In the genomic region with DNA sequence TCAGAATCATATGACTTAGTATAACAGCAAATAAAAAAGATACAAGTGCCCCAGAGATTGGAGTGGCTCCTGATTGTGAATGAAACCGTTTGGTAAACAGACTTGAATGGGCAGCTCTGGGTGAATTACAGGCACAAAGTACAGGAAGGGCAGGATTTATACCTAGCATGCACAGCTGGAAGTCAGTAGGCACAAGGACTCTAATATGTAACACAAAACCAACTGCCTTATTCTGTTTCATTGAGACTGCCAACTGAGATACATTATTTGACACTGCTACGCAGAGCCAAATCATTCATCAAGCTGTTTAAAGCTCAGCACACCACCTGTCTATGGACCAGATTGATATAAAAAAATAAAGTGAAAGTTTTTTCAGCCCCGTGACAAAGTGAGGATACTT, we compare ENCODE assay signal across 14 cellular contexts.
DNase-seq lines count a peak whose midpoint lies in the region; ATAC-seq and TF ChIP-seq lines count a peak whose summit lies in the region.
"Had no signal": no experiment of that assay in that cellular context is flagged by ENCODE, and none has a peak within 500 bp of the region (broad histone marks: within the 10 kb centered on the region; RNA-seq: fewer than 3 reads in every experiment).

No MANE protein-coding gene starts in this region.

- no peak for TF ChIP-seq RAD21 in SK-N-SH (IDR thresholded peaks at IDR 0.05; ENCODE audit: low read length)

- H3K27me3 ChIP-seq in SK-N-SH (ENCODE audit: insufficient read depth) (no peaks in the 10 kb centered on the region), skeletal muscle satellite cell (ENCODE audit: control insufficient read depth, insufficient read depth, low read length) (no peaks in the 10 kb centered on the region)

- H3K4me3 Mint-ChIP-seq in activated CD4-positive, alpha-beta T cell treated with anti-CD3 and anti-CD28 coated beads, Interleukin-2, amount 10 ng/mL, durations not matched to agents 7 days and 5 days: no peak overlapping the region
- H3K4me3 Mint-ChIP-seq: activated naive CD8-positive, alpha-beta T cell had no signal

- no peaks in the 10 kb centered on the region for H3K9me2 ChIP-seq in SK-N-SH

- H3K4me1 ChIP-seq in SK-N-SH (ENCODE audit: control insufficient read depth in 1 of 2, insufficient read depth in 2 of 2, low read depth in 1 of 2, low read length in 1 of 2): no peaks in the 10 kb centered on the region
- H3K4me1 ChIP-seq in skeletal muscle satellite cell (ENCODE audit: control insufficient read depth, insufficient read depth, low read length): peaks cover 10% of the 10 kb centered on the region
- H3K4me1 ChIP-seq: Caco-2 had no signal

- TF ChIP-seq CTCF in SK-N-SH (IDR thresholded peaks at IDR 0.05): no peak

- no peak overlapping the region for H2AFZ ChIP-seq in SK-N-SH (ENCODE audit: low read depth)

- no peaks in the 10 kb centered on the region for H3K36me3 ChIP-seq in SK-N-SH (replicated peaks in 1 of 2; ENCODE audit: control insufficient read depth in 1 of 2, insufficient read depth in 2 of 2, low read length in 1 of 2)
- H3K36me3 ChIP-seq in skeletal muscle satellite cell (ENCODE audit: insufficient read depth, low read length): no peaks in the 10 kb centered on the region

- H3K4me2 ChIP-seq in SK-N-SH (no peak overlapping the region), skeletal muscle satellite cell (ENCODE audit: low read length) (peak overlapping the region; percentile 13)

- POLR2A ChIA-PET in SK-N-SH (lab: Yijun Ruan, JAX): interaction anchor here (0.6 kb wide), 1 partner anchor 50 kb away, joined by 3 read pairs; no protein-coding TSS in a partner anchor
- POLR2A ChIA-PET in activated CD4-positive, alpha-beta T cell treated with anti-CD3 and anti-CD28 coated beads, Interleukin-2, amount 10 ng/mL, durations not matched to agents 7 days and 5 days (lab: Charles Lee): no interaction called here

- no peak overlapping the region; a peak in 1 of 4 replicates for H3K27ac ChIP-seq in SK-N-SH (ENCODE audit: low read depth in 2 of 2, low read length in 1 of 2)

- WGBS in SK-N-SH (ENCODE audit: low lambda C conversion rate): 55% methylated on average over 3 of the region's 3 CpGs

- peaks cover 5% of the 10 kb centered on the region for H3K9me3 Mint-ChIP-seq in activated CD4-positive, alpha-beta T cell treated with anti-CD3 and anti-CD28 coated beads, Interleukin-2, amount 10 ng/mL, durations not matched to agents 7 days and 5 days

- no peaks in the 10 kb centered on the region for H3K27me3 Mint-ChIP-seq in activated CD4-positive, alpha-beta T cell treated with anti-CD3 and anti-CD28 coated beads, Interleukin-2, amount 10 ng/mL, durations not matched to agents 7 days and 5 days
- H3K27me3 Mint-ChIP-seq: activated naive CD8-positive, alpha-beta T cell had no signal

- H3K4me1 Mint-ChIP-seq in activated CD4-positive, alpha-beta T cell treated with anti-CD3 and anti-CD28 coated beads, Interleukin-2, amount 10 ng/mL, durations not matched to agents 7 days and 5 days: no peaks in the 10 kb centered on the region

- H3K9me3 ChIP-seq in SK-N-SH: no peaks in the 10 kb centered on the region
- H3K9me3 ChIP-seq in skeletal muscle satellite cell (replicated peaks; ENCODE audit: low read length): no peaks in the 10 kb centered on the region
- H3K9me3 ChIP-seq: Caco-2 had no signal

- no peaks in the 10 kb centered on the region for H3F3A ChIP-seq in SK-N-SH (replicated peaks; ENCODE audit: insufficient read depth)

- no peak overlapping the region for H3K27ac Mint-ChIP-seq in activated CD4-positive, alpha-beta T cell treated with anti-CD3 and anti-CD28 coated beads, Interleukin-2, amount 10 ng/mL, durations not matched to agents 7 days and 5 days
- H3K27ac Mint-ChIP-seq: activated naive CD8-positive, alpha-beta T cell had no signal

- H3K9ac ChIP-seq in SK-N-SH (no peak overlapping the region), skeletal muscle satellite cell (ENCODE audit: low read depth, low read length) (no peak overlapping the region)

- H4K20me1 ChIP-seq in SK-N-SH (ENCODE audit: insufficient read depth): no peaks in the 10 kb centered on the region

- no peaks in the 10 kb centered on the region for H3K36me3 Mint-ChIP-seq in activated CD4-positive, alpha-beta T cell treated with anti-CD3 and anti-CD28 coated beads, Interleukin-2, amount 10 ng/mL, durations not matched to agents 7 days and 5 days (ENCODE audit: low read depth)
- H3K36me3 Mint-ChIP-seq: activated naive CD8-positive, alpha-beta T cell had no signal

- no peak for DNase-seq in SK-N-SH
- DNase-seq in NCI-H2107 (lab: John Stamatoyannopoulos, UW): peak; percentile 62
- DNase-seq in SHP77 treated with DMSO at 0.1 percent for 48 hours (lab: John Stamatoyannopoulos, UW): peak; percentile 99
- no peak for DNase-seq in activated CD4-positive, alpha-beta T cell treated with anti-CD3 and anti-CD28 coated beads, Interleukin-2, amount 10 ng/mL, durations not matched to agents 7 days and 5 days
- no peak for DNase-seq in activated CD4-positive, alpha-beta T cell treated with anti-CD3 and anti-CD28 coated beads for 1 hour
- DNase-seq: Caco-2; hippocampal formation; occipital lobe; stimulated activated CD4-positive, alpha-beta T cell treated with anti-CD3 and anti-CD28 coated beads, Interleukin-15, amount 100 ng/mL, for 24 hours had no signal

- ATAC-seq in SK-N-SH treated with all-trans-retinoic acid at 6 μM for 48 hours (peak; percentile 64), HG02759 (IDR thresholded peaks at IDR 0.05; ENCODE audit: unreplicated experiment) (no peak)

- H3K4me3 ChIP-seq in SK-N-SH (ENCODE audit: low read depth in 2 of 2, low read length in 1 of 2): no peak overlapping the region
- H3K4me3 ChIP-seq in skeletal muscle satellite cell (ENCODE audit: low read length): no peak overlapping the region
- H3K4me3 ChIP-seq: lung had no signal

- no peaks in the 10 kb centered on the region for H3K79me2 ChIP-seq in SK-N-SH (ENCODE audit: insufficient read depth)

- no peak for TF ChIP-seq EP300 in SK-N-SH (IDR thresholded peaks at IDR 0.05; ENCODE audit: borderline replicate concordance in 1 of 2, low read depth in 1 of 2, low read length in 1 of 2)

- CTCF ChIA-PET in SK-N-SH (lab: Yijun Ruan, JAX): no interaction called here
- CTCF ChIA-PET in activated CD4-positive, alpha-beta T cell treated with anti-CD3 and anti-CD28 coated beads, Interleukin-2, amount 10 ng/mL, durations not matched to agents 7 days and 5 days (lab: Charles Lee): no interaction called here

TF ChIP-seq in SK-N-SH treated with all-trans-retinoic acid at 6 μM for 48 hours, 23 proteins besides CTCF, POLR2A, EP300 and RAD21:
- TF ChIP-seq CSDC2 (CRISPR knock-in tag; IDR thresholded peaks at IDR 0.05) (no peak), ZNF8 (CRISPR knock-in tag; IDR thresholded peaks at IDR 0.05) (no peak)
TF ChIP-seq in SK-N-SH treated with all-trans-retinoic acid at 6 μM for 48 hours: peak in this region for 0.

TF ChIP-seq in SK-N-SH, 30 proteins besides CTCF, POLR2A, EP300 and RAD21 (continues in another document):
- TF ChIP-seq MXI1 (IDR thresholded peaks at IDR 0.05; ENCODE audit: low read depth, low read length) (no peak), FOSL2 (IDR thresholded peaks at IDR 0.05; ENCODE audit: borderline replicate concordance, low read depth) (no peak), TAF1 (IDR thresholded peaks at IDR 0.05; ENCODE audit: borderline replicate concordance, low read depth, low read length) (no peak), CHD2 (IDR thresholded peaks at IDR 0.05; ENCODE audit: low read length, partially characterized antibody) (no peak), USF1 (IDR thresholded peaks at IDR 0.05; ENCODE audit: borderline replicate concordance, low read depth) (no peak), PBX3 (IDR thresholded peaks at IDR 0.05) (no peak), GABPA (IDR thresholded peaks at IDR 0.05; ENCODE audit: low read depth) (no peak)
- TF ChIP-seq, protein P1, sequence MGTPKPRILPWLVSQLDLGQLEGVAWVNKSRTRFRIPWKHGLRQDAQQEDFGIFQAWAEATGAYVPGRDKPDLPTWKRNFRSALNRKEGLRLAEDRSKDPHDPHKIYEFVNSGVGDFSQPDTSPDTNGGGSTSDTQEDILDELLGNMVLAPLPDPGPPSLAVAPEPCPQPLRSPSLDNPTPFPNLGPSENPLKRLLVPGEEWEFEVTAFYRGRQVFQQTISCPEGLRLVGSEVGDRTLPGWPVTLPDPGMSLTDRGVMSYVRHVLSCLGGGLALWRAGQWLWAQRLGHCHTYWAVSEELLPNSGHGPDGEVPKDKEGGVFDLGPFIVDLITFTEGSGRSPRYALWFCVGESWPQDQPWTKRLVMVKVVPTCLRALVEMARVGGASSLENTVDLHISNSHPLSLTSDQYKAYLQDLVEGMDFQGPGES (IDR thresholded peaks at IDR 0.05; ENCODE audit: low read depth, low read length): no peak

Comparison
In these comparisons a context has a peak if more than half of its experiments do, and no peak if none do; other contexts are left out.
1. DNase-seq: peak in NCI-H2107 (single experiment) and SHP77 treated with DMSO at 0.1 percent for 48 hours (single experiment); none in SK-N-SH (single experiment), activated CD4-positive, alpha-beta T cell treated with anti-CD3 and anti-CD28 coated beads, Interleukin-2, amount 10 ng/mL, durations not matched to agents 7 days and 5 days (single experiment) and activated CD4-positive, alpha-beta T cell treated with anti-CD3 and anti-CD28 coated beads for 1 hour (single experiment).